ENCODE assay signal across 17 cellular contexts in the genomic region with DNA sequence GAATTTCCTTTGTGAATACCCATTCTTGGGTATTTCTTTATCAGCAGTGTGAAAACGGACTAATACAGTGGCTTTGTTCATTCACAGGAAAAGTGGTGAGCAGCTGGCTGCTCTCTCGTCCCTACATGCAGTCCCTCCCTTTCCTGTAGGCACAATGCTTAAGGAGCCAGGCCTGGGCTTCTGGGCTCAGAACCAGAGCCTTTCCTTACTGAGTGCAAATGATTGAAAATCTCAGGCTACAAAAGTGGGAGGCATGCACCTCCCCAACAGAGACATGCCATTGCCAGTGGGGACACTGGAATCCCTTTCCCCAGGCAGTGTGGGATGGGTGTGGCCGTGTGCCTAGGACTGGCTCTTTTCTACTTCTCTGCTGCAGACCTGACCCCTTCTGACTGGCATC.
DNase-seq lines count a peak whose midpoint lies in the region; FAIRE-seq and TF ChIP-seq lines count a peak whose summit lies in the region.
"Had no signal": no experiment of that assay in that cellular context is flagged by ENCODE, and none has a peak within 500 bp of the region (broad histone marks: within the 10 kb centered on the region; RNA-seq: fewer than 3 reads in every experiment).

No MANE protein-coding gene starts in this region.

- H4K8ac ChIP-seq in mesenchymal stem cell (ENCODE audit: low read length): peak overlapping the region; percentile 12

- 78% methylated on average over 3 of the region's 3 CpGs for WGBS in mesenchymal stem cell
- WGBS in spleen, 5 donors: 48 to 62% (median 58%) methylated on average over 3 of the region's 3 CpGs

- no peaks in the 10 kb centered on the region for H3K79me1 ChIP-seq in mesenchymal stem cell (replicated peaks; ENCODE audit: low read length, poor library complexity, severe bottlenecking)

- H4K91ac ChIP-seq in mesenchymal stem cell (ENCODE audit: low read length): no peak overlapping the region

- H2BK5ac ChIP-seq in mesenchymal stem cell (ENCODE audit: low read depth, low read length, poor library complexity, severe bottlenecking): peak overlapping the region; percentile 40

- H3K9me1 ChIP-seq in endothelial cell of umbilical vein (replicated peaks; ENCODE audit: control insufficient read depth, extremely low read depth, insufficient read depth, low read length): no peaks in the 10 kb centered on the region

- peak overlapping the region; percentile 2 to 85 for H2BK12ac ChIP-seq in mesenchymal stem cell (ENCODE audit: low read length in 2 of 2)

- no peak overlapping the region for H3K23ac ChIP-seq in mesenchymal stem cell (ENCODE audit: low read length in 2 of 2)

- H4K20me1 ChIP-seq in endothelial cell of umbilical vein (replicated peaks; ENCODE audit: control insufficient read depth, extremely low read depth, insufficient read depth, low read length): no peaks in the 10 kb centered on the region
- H4K20me1 ChIP-seq: BLaER1 treated with 17β-estradiol and CSF1 and Interleukin-3, amounts not matched to agents 10 nM and 100 nM had no signal

- no peaks in the 10 kb centered on the region for H3K9me3 Mint-ChIP-seq in activated CD4-positive, alpha-beta memory T cell treated with anti-CD3 and anti-CD28 coated beads, Interleukin-2, amount 10 ng/mL, durations not matched to agents 7 days and 5 days
- H3K9me3 Mint-ChIP-seq: activated naive CD4-positive, alpha-beta T cell treated with anti-CD3 and anti-CD28 coated beads, Interleukin-2, amount 50 U/mL, for 72 hours; stimulated activated effector memory CD8-positive, alpha-beta T cell treated with anti-CD3 and anti-CD28 coated beads, Interleukin-12 subunit alpha, Interleukin-12 subunit beta, amount 100 ng/mL, for 72 hours had no signal

- H3K4me3 ChIP-seq in endothelial cell of umbilical vein (replicated peaks in 1 of 3; ENCODE audit: insufficient read depth in 1 of 3, low read depth in 1 of 3, low read length in 3 of 3): no peak overlapping the region
- no peak overlapping the region for H3K4me3 ChIP-seq in mesenchymal stem cell (ENCODE audit: insufficient read depth in 1 of 2, low read depth in 1 of 2, low read length in 2 of 2)
- H3K4me3 ChIP-seq in spleen: no peak overlapping the region
- H3K4me3 ChIP-seq: BLaER1 treated with 17β-estradiol and CSF1 and Interleukin-3, amounts not matched to agents 10 nM and 100 nM; GM12878; K562 had no signal

- peak overlapping the region; percentile 96 for H3K27ac ChIP-seq in RWPE1
- peak overlapping the region; percentile 75 for H3K27ac ChIP-seq in endothelial cell of umbilical vein (ENCODE audit: insufficient read depth, low read depth, low read length)
- H3K27ac ChIP-seq in mesenchymal stem cell (ENCODE audit: low read length, poor library complexity, severe bottlenecking): peak overlapping the region; percentile 71
- H3K27ac ChIP-seq in spleen: peak overlapping the region in 7 of 8 donors; percentile 31 to 78 (median 66)
- H3K27ac ChIP-seq: BLaER1 treated with 17β-estradiol and CSF1 and Interleukin-3, amounts not matched to agents 10 nM and 100 nM; WERI-Rb-1 had no signal

- intact Hi-C loops in endothelial cell of umbilical vein (cut with micrococcal nuclease): loop anchor here (2.0 kb wide), 1 partner anchor 19 kb away; no protein-coding TSS in a partner anchor
- intact Hi-C loops in spleen (cut with DNase I; ENCODE audit: low total_unique reads): no loop called here

- CTCF ChIA-PET in RWPE1 (lab: Yijun Ruan, JAX) (no interaction called here), endothelial cell of umbilical vein (lab: Charles Lee) (interaction anchor here (0.8 to 1.8 kb wide), 5 partner anchors 13 to 23 kb away, joined by 3 to 5 read pairs (median 4); no protein-coding TSS in a partner anchor)
- CTCF ChIA-PET in activated CD4-positive, alpha-beta memory T cell treated with anti-CD3 and anti-CD28 coated beads, Interleukin-2, amount 10 ng/mL, durations not matched to agents 7 days and 5 days (lab: Charles Lee): no interaction called here

- POLR2A ChIA-PET in RWPE1 (lab: Yijun Ruan, JAX; ENCODE audit: low non-redundant PET): no interaction called here
- POLR2A ChIA-PET in endothelial cell of umbilical vein (lab: Charles Lee): no interaction called here
- POLR2A ChIA-PET in activated CD4-positive, alpha-beta memory T cell treated with anti-CD3 and anti-CD28 coated beads, Interleukin-2, amount 10 ng/mL, durations not matched to agents 7 days and 5 days (lab: Charles Lee): no interaction called here

- peak overlapping the region in 1 of 2 experiments; percentile 36 for H3K14ac ChIP-seq in mesenchymal stem cell (ENCODE audit: low read length in 2 of 2)

- BruUV-seq in endothelial cell of umbilical vein (replicated peaks; lab: Mats Ljungman, UMichigan): no TSS peak

- peak; percentile 77 for FAIRE-seq in endothelial cell of umbilical vein (lab: Jason Lieb, UNC)
- FAIRE-seq: colon, GM12878, K562 had no signal

- no peak overlapping the region for H3K4me3 Mint-ChIP-seq in activated CD4-positive, alpha-beta memory T cell treated with anti-CD3 and anti-CD28 coated beads, Interleukin-2, amount 10 ng/mL, durations not matched to agents 7 days and 5 days
- H3K4me3 Mint-ChIP-seq: stimulated activated effector memory CD8-positive, alpha-beta T cell treated with anti-CD3 and anti-CD28 coated beads, Interleukin-12 subunit alpha, Interleukin-12 subunit beta, amount 100 ng/mL, for 72 hours had no signal

- H2AFZ ChIP-seq in endothelial cell of umbilical vein (ENCODE audit: low read depth, low read length): peak overlapping the region; percentile 64
- no peak overlapping the region for H2AFZ ChIP-seq in mesenchymal stem cell (ENCODE audit: low read depth, low read length)

- H3K36me3 ChIP-seq in endothelial cell of umbilical vein (ENCODE audit: control insufficient read depth in 2 of 2, extremely low read depth in 1 of 2, insufficient read depth in 2 of 2, low read length in 2 of 2) (no peaks in the 10 kb centered on the region), mesenchymal stem cell (ENCODE audit: control insufficient read depth in 1 of 2, insufficient read depth in 2 of 2, low read depth in 1 of 2, low read length in 2 of 2) (no peaks in the 10 kb centered on the region), spleen (no peaks in the 10 kb centered on the region)
- H3K36me3 ChIP-seq: BLaER1 treated with 17β-estradiol and CSF1 and Interleukin-3, amounts not matched to agents 10 nM and 100 nM; WERI-Rb-1 had no signal

- peak overlapping the region; percentile 75 for H2AK5ac ChIP-seq in mesenchymal stem cell (ENCODE audit: low read length, severe bottlenecking)

- DNase-seq in RWPE1 (ENCODE audit: low spot score) (no peak), endothelial cell of umbilical vein (ENCODE audit: low read depth, low spot score) (peak; percentile 72), mesenchymal stem cell (no peak), spleen (no peak), MV-4-11 (lab: John Stamatoyannopoulos, UW) (no peak), SIG-M5 treated with dmso at 0.1 percent for 504 hours (lab: John Stamatoyannopoulos, UW; ENCODE audit: unreplicated experiment) (no peak), GF-D8 (lab: John Stamatoyannopoulos, UW) (no peak)
- no peak for DNase-seq in activated CD4-positive, alpha-beta memory T cell treated with anti-CD3 and anti-CD28 coated beads, Interleukin-2, amount 10 ng/mL, durations not matched to agents 7 days and 5 days
- DNase-seq: DND-41; stimulated activated CD4-positive, alpha-beta T cell treated with anti-CD3 and anti-CD28 coated beads, Interleukin-2, amount 100 ng/mL, for 48 hours; WERI-Rb-1 had no signal

- H3K4me1 Mint-ChIP-seq in activated CD4-positive, alpha-beta memory T cell treated with anti-CD3 and anti-CD28 coated beads, Interleukin-2, amount 10 ng/mL, durations not matched to agents 7 days and 5 days: no peaks in the 10 kb centered on the region
- H3K4me1 Mint-ChIP-seq: stimulated activated effector memory CD8-positive, alpha-beta T cell treated with anti-CD3 and anti-CD28 coated beads, Interleukin-12 subunit alpha, Interleukin-12 subunit beta, amount 100 ng/mL, for 72 hours had no signal

- peak overlapping the region; percentile 65 to 84 for H3K18ac ChIP-seq in mesenchymal stem cell (ENCODE audit: low read depth in 1 of 2, low read length in 2 of 2)

- H3K9me3 ChIP-seq in endothelial cell of umbilical vein (replicated peaks; ENCODE audit: control insufficient read depth, insufficient read depth, low read length): no peaks in the 10 kb centered on the region
- H3K9me3 ChIP-seq in mesenchymal stem cell (ENCODE audit: control insufficient read depth, low read length): no peaks in the 10 kb centered on the region
- no peaks in the 10 kb centered on the region for H3K9me3 ChIP-seq in spleen

- peak overlapping the region in 1 of 2 experiments; percentile 75 for H3K4ac ChIP-seq in mesenchymal stem cell (ENCODE audit: low read depth in 1 of 2, low read length in 2 of 2)

- H3K27ac Mint-ChIP-seq in activated CD4-positive, alpha-beta memory T cell treated with anti-CD3 and anti-CD28 coated beads, Interleukin-2, amount 10 ng/mL, durations not matched to agents 7 days and 5 days: no peak overlapping the region
- H3K27ac Mint-ChIP-seq: activated naive CD4-positive, alpha-beta T cell treated with anti-CD3 and anti-CD28 coated beads, Interleukin-2, amount 50 U/mL, for 72 hours; stimulated activated effector memory CD8-positive, alpha-beta T cell treated with anti-CD3 and anti-CD28 coated beads, Interleukin-12 subunit alpha, Interleukin-12 subunit beta, amount 100 ng/mL, for 72 hours had no signal

- H3K27me3 ChIP-seq in endothelial cell of umbilical vein (ENCODE audit: control insufficient read depth in 2 of 2, insufficient read depth in 2 of 2, low read length in 2 of 2): no peaks in the 10 kb centered on the region
- H3K27me3 ChIP-seq in mesenchymal stem cell (ENCODE audit: control insufficient read depth in 1 of 2, insufficient read depth in 1 of 2, low read length in 2 of 2): no peaks in the 10 kb centered on the region
- peaks cover 0 to 10% (median 0%) of the 10 kb centered on the region in 7 donors for H3K27me3 ChIP-seq in spleen (replicated peaks in 1 of 7)
- H3K27me3 ChIP-seq: BLaER1 treated with 17β-estradiol and CSF1 and Interleukin-3, amounts not matched to agents 10 nM and 100 nM had no signal

- peaks cover 3% of the 10 kb centered on the region for H3K27me3 Mint-ChIP-seq in activated CD4-positive, alpha-beta memory T cell treated with anti-CD3 and anti-CD28 coated beads, Interleukin-2, amount 10 ng/mL, durations not matched to agents 7 days and 5 days

- H3K79me2 ChIP-seq in endothelial cell of umbilical vein (ENCODE audit: control insufficient read depth, insufficient read depth, low read length): no peaks in the 10 kb centered on the region

- H3K36me3 Mint-ChIP-seq in activated CD4-positive, alpha-beta memory T cell treated with anti-CD3 and anti-CD28 coated beads, Interleukin-2, amount 10 ng/mL, durations not matched to agents 7 days and 5 days (ENCODE audit: low read depth): no peaks in the 10 kb centered on the region
- H3K36me3 Mint-ChIP-seq: activated naive CD4-positive, alpha-beta T cell treated with anti-CD3 and anti-CD28 coated beads, Interleukin-2, amount 50 U/mL, for 72 hours; stimulated activated effector memory CD8-positive, alpha-beta T cell treated with anti-CD3 and anti-CD28 coated beads, Interleukin-12 subunit alpha, Interleukin-12 subunit beta, amount 100 ng/mL, for 72 hours had no signal

- no peak for TF ChIP-seq CTCF in RWPE1 (conservative IDR thresholded peaks at IDR 0.05; ENCODE audit: low read depth)
- no peak for TF ChIP-seq CTCF in endothelial cell of umbilical vein (IDR thresholded peaks at IDR 0.05; ENCODE audit: extremely low read depth in 1 of 2, insufficient read depth in 1 of 2, low read depth in 1 of 2, low read length in 2 of 2)
- TF ChIP-seq CTCF in spleen (IDR thresholded peaks at IDR 0.05 in 8 of 11, conservative IDR thresholded peaks at IDR 0.05 in 3 of 11): no peak

- peak overlapping the region; percentile 44 for H3K9ac ChIP-seq in endothelial cell of umbilical vein (replicated peaks; ENCODE audit: extremely low read depth, insufficient read depth, low read length)
- H3K9ac ChIP-seq in mesenchymal stem cell (ENCODE audit: low read length): peak overlapping the region; percentile 76
- H3K9ac ChIP-seq: BLaER1 treated with 17β-estradiol and CSF1 and Interleukin-3, amounts not matched to agents 10 nM and 100 nM had no signal

- peak overlapping the region; percentile 12 for H3K4me2 ChIP-seq in endothelial cell of umbilical vein (ENCODE audit: insufficient read depth, low read length)
- no peak overlapping the region for H3K4me2 ChIP-seq in mesenchymal stem cell (ENCODE audit: low read length, poor library complexity, severe bottlenecking)
- H3K4me2 ChIP-seq: BLaER1 treated with 17β-estradiol and CSF1 and Interleukin-3, amounts not matched to agents 10 nM and 100 nM had no signal

- dilution Hi-C loops in endothelial cell of umbilical vein (cut with MboI; ENCODE audit: extremely low pct_ligation_motif_present, low sequenced_read_pairs): no loop called here

- no peak overlapping the region for H2BK15ac ChIP-seq in mesenchymal stem cell (ENCODE audit: low read depth, poor library complexity, severe bottlenecking)

- no peak overlapping the region for H2BK120ac ChIP-seq in mesenchymal stem cell (ENCODE audit: low read depth, low read length)

- H3K4me1 ChIP-seq in endothelial cell of umbilical vein (ENCODE audit: control insufficient read depth, extremely low read depth, insufficient read depth, low read length) (peaks cover 50% of the 10 kb centered on the region), mesenchymal stem cell (ENCODE audit: control insufficient read depth, insufficient read depth, low read depth, low read length) (peaks cover 43% of the 10 kb centered on the region), spleen (peaks cover 0 to 13% (median 6%) of the 10 kb centered on the region in 6 donors)

- TF ChIP-seq POLR2A in endothelial cell of umbilical vein (IDR thresholded peaks at IDR 0.05; ENCODE audit: low read depth, low read length): no peak
- TF ChIP-seq POLR2A in spleen (IDR thresholded peaks at IDR 0.05): no peak
